8 cellular contexts compared by ENCODE assay signal in the genomic region with DNA sequence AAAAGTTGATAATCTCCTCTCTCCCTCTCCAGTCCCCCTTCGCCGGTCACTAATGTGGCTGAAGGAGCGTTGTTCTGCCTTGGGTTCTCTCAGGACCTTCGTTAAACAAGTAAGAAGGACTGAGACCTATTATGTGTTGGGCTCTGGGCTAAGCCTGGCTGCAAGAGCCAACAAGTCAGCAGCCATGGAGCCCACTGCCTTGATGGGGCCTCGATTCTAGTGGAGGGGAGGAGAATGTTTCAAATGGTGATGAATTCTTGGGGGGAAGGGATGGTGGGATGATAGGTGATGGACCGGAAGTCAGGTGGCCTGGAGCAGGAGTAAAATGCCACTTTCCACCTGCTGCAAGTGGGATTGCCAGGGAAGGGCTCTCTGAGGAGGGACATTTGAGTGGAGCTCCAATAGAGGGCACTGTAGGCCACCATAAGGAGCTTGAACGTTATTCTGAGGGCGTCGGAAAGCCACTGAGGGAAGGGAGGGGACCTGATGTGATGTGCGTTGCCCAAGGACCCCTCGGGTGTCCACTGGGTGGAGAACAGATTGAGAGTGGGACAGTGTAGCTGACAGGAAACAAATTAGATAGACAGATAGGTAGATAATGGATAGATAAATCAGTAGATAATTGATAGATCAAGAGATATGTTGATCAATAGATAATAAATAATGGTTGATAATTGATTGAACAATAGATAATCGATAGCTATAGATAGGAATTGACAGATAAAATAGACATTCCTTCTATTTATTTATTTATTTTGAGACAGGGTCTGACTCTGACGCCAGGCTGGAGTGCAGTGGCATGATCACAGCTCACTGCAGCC. TPM values are rescaled to one million over a fixed set of nuclear protein-coding genes. Genes with fewer than 3 reads are reported as not detected.
DNase-seq lines count a peak whose midpoint lies in the region; ATAC-seq, FAIRE-seq and TF ChIP-seq lines count a peak whose summit lies in the region.

No MANE protein-coding gene starts in this region.

- no TSS peak for BruUV-seq in endothelial cell of umbilical vein (replicated peaks; lab: Mats Ljungman, UMichigan)

- intact Hi-C loops in endothelial cell of umbilical vein (cut with micrococcal nuclease): no loop called here

- no peaks in the 10 kb centered on the region for H3K9me1 ChIP-seq in endothelial cell of umbilical vein (replicated peaks; ENCODE audit: control insufficient read depth, extremely low read depth, insufficient read depth, low read length)

- no peak overlapping the region for H3K27ac ChIP-seq in endothelial cell of umbilical vein (ENCODE audit: insufficient read depth, low read depth, low read length)

- no peaks in the 10 kb centered on the region for H3K36me3 ChIP-seq in endothelial cell of umbilical vein (ENCODE audit: control insufficient read depth in 2 of 2, extremely low read depth in 1 of 2, insufficient read depth in 2 of 2, low read length in 2 of 2)

- H3K36me3 Mint-ChIP-seq in naive B cell: no peaks in the 10 kb centered on the region

- H3K4me1 Mint-ChIP-seq in naive B cell: peaks cover 4 to 8% (median 6%) of the 10 kb centered on the region in 3 donors

- CTCF ChIA-PET in endothelial cell of umbilical vein (lab: Charles Lee): interaction anchor here (0.7 to 4.2 kb wide), 52 partner anchors 8 to 530 kb away, joined by 3 to 188 read pairs (median 5); a partner anchor contains a TSS

- H3K4me3 ChIP-seq in endothelial cell of umbilical vein (replicated peaks in 1 of 3; ENCODE audit: insufficient read depth in 1 of 3, low read depth in 1 of 3, low read length in 3 of 3): no peak overlapping the region

- no peaks in the 10 kb centered on the region for H4K20me1 ChIP-seq in endothelial cell of umbilical vein (replicated peaks; ENCODE audit: control insufficient read depth, extremely low read depth, insufficient read depth, low read length)

- peaks cover 5 to 21% (median 8%) of the 10 kb centered on the region in 3 donors for H3K27me3 Mint-ChIP-seq in naive B cell

- POLR2A ChIA-PET in endothelial cell of umbilical vein (lab: Charles Lee): no interaction called here

- H3K4me2 ChIP-seq in endothelial cell of umbilical vein (ENCODE audit: insufficient read depth, low read length): no peak overlapping the region

- H3K9me3 ChIP-seq in endothelial cell of umbilical vein (replicated peaks; ENCODE audit: control insufficient read depth, insufficient read depth, low read length): no peaks in the 10 kb centered on the region

- H3K9me3 Mint-ChIP-seq in naive B cell: no peaks in the 10 kb centered on the region

- TF ChIP-seq POLR2A in endothelial cell of umbilical vein (IDR thresholded peaks at IDR 0.05; ENCODE audit: low read depth, low read length): no peak

- no peaks in the 10 kb centered on the region for H3K27me3 ChIP-seq in endothelial cell of umbilical vein (ENCODE audit: control insufficient read depth in 2 of 2, insufficient read depth in 2 of 2, low read length in 2 of 2)

- DNase-seq in activated T-cell treated with anti-CD3 and anti-CD28 coated beads, Interleukin-2, amount 50 U/mL, for 48 hours: peak; percentile 54
- DNase-seq in activated T-cell treated with anti-CD3 and anti-CD28 coated beads, Interleukin-2, amount 50 U/mL, for 1 hour: no peak
- peak; percentile 56 for DNase-seq in NCI-H1092 treated with DMSO at 0.1 percent for 48 hours (lab: John Stamatoyannopoulos, UW)
- DNase-seq in endothelial cell of umbilical vein (ENCODE audit: low read depth, low spot score): peak; percentile 50
- no peak for DNase-seq in naive B cell

- FAIRE-seq in endothelial cell of umbilical vein (lab: Jason Lieb, UNC): peak; percentile 80

- dilution Hi-C loops in endothelial cell of umbilical vein (cut with MboI; ENCODE audit: extremely low pct_ligation_motif_present, low sequenced_read_pairs): no loop called here

- H3K79me2 ChIP-seq in endothelial cell of umbilical vein (ENCODE audit: control insufficient read depth, insufficient read depth, low read length): no peaks in the 10 kb centered on the region

- peaks cover 2% of the 10 kb centered on the region for H3K4me1 ChIP-seq in endothelial cell of umbilical vein (ENCODE audit: control insufficient read depth, extremely low read depth, insufficient read depth, low read length)

- H3K27ac Mint-ChIP-seq in naive B cell: peak overlapping the region in 2 of 6 donors; percentile 42 to 83

- TF ChIP-seq CTCF in endothelial cell of umbilical vein (IDR thresholded peaks at IDR 0.05; ENCODE audit: extremely low read depth in 1 of 2, insufficient read depth in 1 of 2, low read depth in 1 of 2, low read length in 2 of 2): peak; percentile 64 to 74

- H3K4me3 Mint-ChIP-seq in naive B cell: no peak overlapping the region

- H2AFZ ChIP-seq in endothelial cell of umbilical vein (ENCODE audit: low read depth, low read length): no peak overlapping the region

- ATAC-seq in SK-N-SH treated with all-trans-retinoic acid at 6 μM for 48 hours (peak; percentile 80), naive B cell (ENCODE audit: low read depth in 2 of 2) (peak; percentile 32 to 39), GM21528 (IDR thresholded peaks at IDR 0.05; ENCODE audit: low FRiP score, unreplicated experiment) (no peak), GM21526 (IDR thresholded peaks at IDR 0.05; ENCODE audit: low FRiP score, unreplicated experiment) (no peak)

- no peak overlapping the region for H3K9ac ChIP-seq in endothelial cell of umbilical vein (replicated peaks; ENCODE audit: extremely low read depth, insufficient read depth, low read length)

TF ChIP-seq in SK-N-SH treated with all-trans-retinoic acid at 6 μM for 48 hours, 23 proteins besides CTCF, POLR2A, EP300 and RAD21 (continues in another document):
- TF ChIP-seq TOX (CRISPR knock-in tag; IDR thresholded peaks at IDR 0.05; ENCODE audit: borderline replicate concordance): no peak
- TF ChIP-seq, protein P1, sequence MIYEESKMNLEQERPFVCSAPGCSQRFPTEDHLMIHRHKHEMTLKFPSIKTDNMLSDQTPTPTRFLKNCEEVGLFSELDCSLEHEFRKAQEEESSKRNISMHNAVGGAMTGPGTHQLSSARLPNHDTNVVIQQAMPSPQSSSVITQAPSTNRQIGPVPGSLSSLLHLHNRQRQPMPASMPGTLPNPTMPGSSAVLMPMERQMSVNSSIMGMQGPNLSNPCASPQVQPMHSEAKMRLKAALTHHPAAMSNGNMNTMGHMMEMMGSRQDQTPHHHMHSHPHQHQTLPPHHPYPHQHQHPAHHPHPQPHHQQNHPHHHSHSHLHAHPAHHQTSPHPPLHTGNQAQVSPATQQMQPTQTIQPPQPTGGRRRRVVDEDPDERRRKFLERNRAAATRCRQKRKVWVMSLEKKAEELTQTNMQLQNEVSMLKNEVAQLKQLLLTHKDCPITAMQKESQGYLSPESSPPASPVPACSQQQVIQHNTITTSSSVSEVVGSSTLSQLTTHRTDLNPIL (CRISPR knock-in tag; IDR thresholded peaks at IDR 0.05; ENCODE audit: low read depth): no peak

TF ChIP-seq in endothelial cell of umbilical vein, 7 proteins besides CTCF, POLR2A, EP300 and RAD21:
- TF ChIP-seq FOS (IDR thresholded peaks at IDR 0.05; ENCODE audit: borderline replicate concordance, insufficient read depth, low read length): no peak
TF ChIP-seq in endothelial cell of umbilical vein: peak in this region for 0.

RNA-seq across cellular contexts. Expression of a gene that starts 18.3 kb away (rescaled TPM):
- 2.0 and 2.1 TPM in 2 replicates for total RNA-seq in endothelial cell of umbilical vein
- polyA plus RNA-seq in endothelial cell of umbilical vein (1.7 and 2.1 TPM in 2 replicates), naive B cell (ENCODE audit: low read depth in 6 of 6) (not detected)
- 1.8 and 2.1 TPM in 2 replicates for polyA plus RNA-seq in endothelial cell of umbilical vein (2011; cell fraction: cytosol; rRNA removed)
- 0.93 and 0.97 TPM in 2 replicates for polyA plus RNA-seq in endothelial cell of umbilical vein (2011; cell fraction: nucleus; rRNA removed)
- 0.43 and 1.4 TPM in 2 replicates for polyA plus RNA-seq in endothelial cell of umbilical vein (2012)
- 1.7 and 2.2 TPM in 2 replicates for polyA minus RNA-seq in endothelial cell of umbilical vein
- polyA minus RNA-seq in endothelial cell of umbilical vein (2011; cell fraction: cytosol; rRNA and poly(A)+ RNA removed): not detected
- 0.29 and 0.72 TPM in 2 replicates for polyA minus RNA-seq in endothelial cell of umbilical vein (2011; cell fraction: nucleus; rRNA and poly(A)+ RNA removed)

Comparison
In these comparisons a context has a peak if more than half of its experiments do, and no peak if none do; other contexts are left out.
1. DNase-seq: peak in activated T-cell treated with anti-CD3 and anti-CD28 coated beads, Interleukin-2, amount 50 U/mL, for 48 hours (2 of 2), NCI-H1092 treated with DMSO at 0.1 percent for 48 hours (single experiment) and endothelial cell of umbilical vein (single experiment); none in activated T-cell treated with anti-CD3 and anti-CD28 coated beads, Interleukin-2, amount 50 U/mL, for 1 hour (single experiment) and naive B cell (single experiment).
2. ATAC-seq: peak in SK-N-SH treated with all-trans-retinoic acid at 6 μM for 48 hours (single experiment) and naive B cell (2 of 2); none in GM21528 (single experiment) and GM21526 (single experiment).